14 cellular contexts compared by ENCODE assay signal in the genomic region with DNA sequence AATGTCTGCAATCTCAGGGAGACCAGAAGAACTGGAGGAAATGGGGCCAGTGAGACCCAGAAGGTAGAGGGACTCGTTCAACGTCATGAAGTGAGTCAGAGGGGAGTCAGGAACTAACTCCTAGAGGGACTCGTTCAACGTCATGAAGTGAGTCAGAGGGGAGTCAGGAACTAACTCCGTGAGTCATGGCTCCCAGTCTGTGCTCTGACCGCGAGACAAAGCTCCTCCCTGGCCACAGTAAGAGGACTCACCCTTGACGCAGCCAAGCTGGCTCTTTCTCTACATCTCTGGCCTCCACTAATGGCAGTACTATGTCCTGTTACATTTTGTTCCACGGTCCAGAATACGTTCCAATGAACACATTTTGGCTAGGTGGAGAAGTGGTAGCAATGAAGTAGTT.
DNase-seq lines count a peak whose midpoint lies in the region; ATAC-seq and TF ChIP-seq lines count a peak whose summit lies in the region.
"Had no signal": no experiment of that assay in that cellular context is flagged by ENCODE, and none has a peak within 500 bp of the region (broad histone marks: within the 10 kb centered on the region; RNA-seq: fewer than 3 reads in every experiment).

No MANE protein-coding gene starts in this region.

- ATAC-seq in activated CD8-positive, alpha-beta T cell treated with anti-CD3 and anti-CD28 coated beads for 36 hours: no peak

- CTCF ChIA-PET in activated CD8-positive, alpha-beta T cell treated with anti-CD3 and anti-CD28 coated beads for 36 hours (lab: Charles Lee): no interaction called here

- POLR2A ChIA-PET in activated CD8-positive, alpha-beta T cell treated with anti-CD3 and anti-CD28 coated beads for 36 hours (lab: Charles Lee): no interaction called here

- H3K9me3 Mint-ChIP-seq in progenitor cell of endocrine pancreas (ENCODE audit: low read depth): no peaks in the 10 kb centered on the region
- peaks cover 3% of the 10 kb centered on the region for H3K9me3 Mint-ChIP-seq in activated CD8-positive, alpha-beta T cell treated with anti-CD3 and anti-CD28 coated beads for 36 hours
- H3K9me3 Mint-ChIP-seq: activated B cell treated with CpG ODN at 0.5 μM for 24 hours had no signal

- peaks cover 4% of the 10 kb centered on the region for H3K4me1 ChIP-seq in adipocyte (ENCODE audit: control insufficient read depth, insufficient read depth, low read length)
- H3K4me1 ChIP-seq in right atrium auricular region: no peaks in the 10 kb centered on the region

- H3K9ac ChIP-seq in adipocyte (ENCODE audit: low read length): no peak overlapping the region

- no peak overlapping the region for H3K4me3 Mint-ChIP-seq in progenitor cell of endocrine pancreas (ENCODE audit: low read depth)
- H3K4me3 Mint-ChIP-seq in activated CD8-positive, alpha-beta T cell treated with anti-CD3 and anti-CD28 coated beads for 36 hours: no peak overlapping the region
- H3K4me3 Mint-ChIP-seq: activated B cell treated with CpG ODN at 0.5 μM for 24 hours had no signal

- H3K4me1 Mint-ChIP-seq in progenitor cell of endocrine pancreas (ENCODE audit: low read depth): no peaks in the 10 kb centered on the region
- H3K4me1 Mint-ChIP-seq in activated CD8-positive, alpha-beta T cell treated with anti-CD3 and anti-CD28 coated beads for 36 hours (ENCODE audit: low read depth): no peaks in the 10 kb centered on the region
- H3K4me1 Mint-ChIP-seq: activated B cell treated with CpG ODN at 0.5 μM for 24 hours had no signal

- H3K27me3 Mint-ChIP-seq in progenitor cell of endocrine pancreas: no peaks in the 10 kb centered on the region
- H3K27me3 Mint-ChIP-seq in activated CD8-positive, alpha-beta T cell treated with anti-CD3 and anti-CD28 coated beads for 36 hours: no peaks in the 10 kb centered on the region
- H3K27me3 Mint-ChIP-seq: activated B cell treated with CpG ODN at 0.5 μM for 24 hours had no signal

- DNase-seq in AG10803 (ENCODE audit: low read depth) (peak; percentile 92), LHCN-M2 (ENCODE audit: low read depth) (peak; percentile 98), adipocyte (ENCODE audit: low read depth) (peak; percentile 39), islet precursor cell (peak; percentile 93), NCI-H2107 (lab: John Stamatoyannopoulos, UW) (no peak), progenitor cell of endocrine pancreas (ENCODE audit: low spot score, unreplicated experiment) (no peak), right atrium auricular region (ENCODE audit: low spot score) (no peak)
- no peak for DNase-seq in activated CD8-positive, alpha-beta T cell treated with anti-CD3 and anti-CD28 coated beads for 36 hours
- DNase-seq: activated B cell treated with CpG ODN at 0.5 μM for 24 hours; activated naive CD4-positive, alpha-beta T cell treated with Interleukin-2 at 50 U/mL for 16 hours; DMS 273 treated with DMSO at 0.1 percent for 48 hours; erythroblast; NCI-H524; stimulated activated CD4-positive, alpha-beta T cell treated with anti-CD3 and anti-CD28 coated beads, Interleukin-2, amount 100 ng/mL, for 24 hours had no signal

- TF ChIP-seq CTCF in AG10803 (conservative IDR thresholded peaks at IDR 0.05; ENCODE audit: low read length) (no peak), progenitor cell of endocrine pancreas (IDR thresholded peaks at IDR 0.05; ENCODE audit: unreplicated experiment) (no peak), right atrium auricular region (IDR thresholded peaks at IDR 0.05) (no peak)
- no peak for TF ChIP-seq CTCF in activated CD8-positive, alpha-beta T cell treated with anti-CD3 and anti-CD28 coated beads for 36 hours (IDR thresholded peaks at IDR 0.05)

- H3K4me3 ChIP-seq in AG10803 (ENCODE audit: low read length) (no peak overlapping the region), adipocyte (ENCODE audit: low read length) (peak overlapping the region; percentile 48), right atrium auricular region (no peak overlapping the region)

- intact Hi-C loops in activated CD8-positive, alpha-beta T cell treated with anti-CD3 and anti-CD28 coated beads for 36 hours (cut with micrococcal nuclease): no loop called here

- H3K27me3 ChIP-seq in adipocyte (replicated peaks; ENCODE audit: control insufficient read depth, insufficient read depth, low read length) (no peaks in the 10 kb centered on the region), right atrium auricular region (no peaks in the 10 kb centered on the region)

- no peak overlapping the region for H3K27ac ChIP-seq in right atrium auricular region

- no peak overlapping the region for H3K27ac Mint-ChIP-seq in progenitor cell of endocrine pancreas
- no peak overlapping the region for H3K27ac Mint-ChIP-seq in activated CD8-positive, alpha-beta T cell treated with anti-CD3 and anti-CD28 coated beads for 36 hours
- H3K27ac Mint-ChIP-seq: activated B cell treated with CpG ODN at 0.5 μM for 24 hours had no signal

- H3K9me3 ChIP-seq in adipocyte (ENCODE audit: control insufficient read depth, low read length): no peaks in the 10 kb centered on the region
- no peaks in the 10 kb centered on the region for H3K9me3 ChIP-seq in right atrium auricular region

- no peaks in the 10 kb centered on the region for H3K36me3 ChIP-seq in adipocyte (ENCODE audit: control insufficient read depth, insufficient read depth, low read length, severe bottlenecking)
- no peaks in the 10 kb centered on the region for H3K36me3 ChIP-seq in right atrium auricular region

- no peaks in the 10 kb centered on the region for H3K36me3 Mint-ChIP-seq in progenitor cell of endocrine pancreas (ENCODE audit: insufficient read depth)
- H3K36me3 Mint-ChIP-seq in activated CD8-positive, alpha-beta T cell treated with anti-CD3 and anti-CD28 coated beads for 36 hours (ENCODE audit: low read depth): no peaks in the 10 kb centered on the region

Comparison
In these comparisons a context has a peak if more than half of its experiments do, and no peak if none do; other contexts are left out.
1. DNase-seq: peak in AG10803 (single experiment), LHCN-M2 (single experiment), adipocyte (single experiment) and islet precursor cell (single experiment); none in NCI-H2107 (single experiment), progenitor cell of endocrine pancreas (single experiment), activated CD8-positive, alpha-beta T cell treated with anti-CD3 and anti-CD28 coated beads for 36 hours (single experiment) and right atrium auricular region (single experiment).